Comparison of ENCODE assay signal across 9 cellular contexts in the genomic region with DNA sequence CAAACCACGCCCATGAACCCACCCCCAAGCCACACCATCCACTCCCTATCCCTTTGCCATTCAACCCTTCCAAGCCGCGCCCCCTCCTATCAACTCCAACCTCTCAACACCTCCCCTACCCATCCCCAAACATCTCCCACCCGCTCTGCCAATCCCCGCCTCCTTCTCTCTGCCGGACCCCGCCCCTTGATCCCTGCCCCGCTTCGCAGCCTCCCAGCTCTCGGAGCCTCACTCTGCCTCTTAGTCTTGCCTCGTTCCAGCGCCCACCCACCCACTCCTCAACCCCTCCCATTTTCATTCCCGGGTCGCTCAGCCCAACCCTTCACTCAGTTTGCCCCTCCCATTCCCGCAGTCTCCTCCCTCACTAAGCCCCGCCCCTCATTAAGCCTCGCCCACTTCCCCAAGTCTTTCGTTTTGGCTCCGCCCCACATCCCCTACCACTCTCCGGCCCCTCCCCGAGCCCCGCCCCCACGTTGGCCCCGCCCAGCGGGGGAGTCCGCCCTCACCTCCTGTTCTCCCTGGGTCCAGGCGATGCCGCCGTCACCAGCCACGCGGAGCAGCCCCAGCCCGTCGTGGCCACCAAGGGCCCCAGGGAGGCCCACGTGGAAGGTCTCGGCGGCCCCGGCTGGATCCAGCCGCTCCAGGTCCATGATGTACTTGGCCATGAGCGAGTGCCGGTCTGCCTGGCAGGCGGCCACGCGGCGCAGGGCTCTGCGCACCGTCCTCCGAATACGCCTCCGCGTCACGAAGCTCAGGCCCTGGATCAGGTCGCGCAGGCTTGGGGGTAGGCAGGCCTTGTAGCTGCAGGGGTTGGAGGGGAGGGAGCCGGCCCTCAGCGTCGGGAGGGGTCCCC. TPM values are rescaled to one million over a fixed set of nuclear protein-coding genes. Genes with fewer than 3 reads are reported as not detected.
DNase-seq lines count a peak whose midpoint lies in the region; ATAC-seq, FAIRE-seq and TF ChIP-seq lines count a peak whose summit lies in the region.
"Had no signal": no experiment of that assay in that cellular context is flagged by ENCODE, and none has a peak within 500 bp of the region (broad histone marks: within the 10 kb centered on the region; RNA-seq: fewer than 3 reads in every experiment).

No MANE protein-coding gene starts in this region.

- no peak for TF ChIP-seq CTCF in GM13976 (IDR thresholded peaks at IDR 0.05; ENCODE audit: borderline replicate concordance, control extremely low read depth, extremely low read depth, insufficient read depth, missing control alignments)
- no peak for TF ChIP-seq CTCF in thyroid gland (IDR thresholded peaks at IDR 0.05)

- H2BK12ac ChIP-seq in neuronal stem cell (ENCODE audit: low read length): peak overlapping the region; percentile 93

- H2BK15ac ChIP-seq in neuronal stem cell (ENCODE audit: low read length): peak overlapping the region; percentile 7

- H3K14ac ChIP-seq in neuronal stem cell (ENCODE audit: low read length): peak overlapping the region; percentile 90

- no peak overlapping the region for H3K27ac ChIP-seq in neuronal stem cell (replicated peaks; ENCODE audit: low read length)
- no peak overlapping the region for H3K27ac ChIP-seq in thyroid gland

- H2BK5ac ChIP-seq in neuronal stem cell (ENCODE audit: low read length): no peak overlapping the region

- H3K27me3 Mint-ChIP-seq in activated T-helper 2 cell treated with anti-CD3 and anti-CD28 coated beads, Interferon-gamma antibody, Interleukin-2, Interleukin-4, amounts not matched to agents 10 μg/mL and 5 μg/mL and 100 μg/mL, durations not matched to agents 14 hours and 24 hours and 36 hours (ENCODE audit: low read depth): no peaks in the 10 kb centered on the region

- peaks cover 81% of the 10 kb centered on the region for H3K36me3 Mint-ChIP-seq in activated T-helper 2 cell treated with anti-CD3 and anti-CD28 coated beads, Interferon-gamma antibody, Interleukin-2, Interleukin-4, amounts not matched to agents 10 μg/mL and 5 μg/mL and 100 μg/mL, durations not matched to agents 14 hours and 24 hours and 36 hours (ENCODE audit: low read depth)

- intact Hi-C loops in activated T-helper 2 cell treated with anti-CD3 and anti-CD28 coated beads, Interferon-gamma antibody, Interleukin-2, Interleukin-4, amounts not matched to agents 10 μg/mL and 5 μg/mL and 100 μg/mL, durations not matched to agents 14 hours and 24 hours and 36 hours (cut with micrococcal nuclease): no loop called here
- intact Hi-C loops in thyroid gland (cut with DNase I): no loop called here

- WGBS in neuronal stem cell (ENCODE audit: extremely low coverage in 2 of 2, insufficient read length in 2 of 2, insufficient replicate concordance in 1 of 2), 2 donors: 100% methylated on average over 3 of the region's 56 CpGs; no CpG with 5 or more reads in 1 of the 2 donors
- 18 to 19% methylated on average over 26 to 28 of the region's 56 CpGs for WGBS in thyroid gland, 2 donors

- no peaks in the 10 kb centered on the region for H3K9me3 Mint-ChIP-seq in activated T-helper 2 cell treated with anti-CD3 and anti-CD28 coated beads, Interferon-gamma antibody, Interleukin-2, Interleukin-4, amounts not matched to agents 10 μg/mL and 5 μg/mL and 100 μg/mL, durations not matched to agents 14 hours and 24 hours and 36 hours

- H3K36me3 ChIP-seq in neuronal stem cell (replicated peaks in 1 of 2; ENCODE audit: control insufficient read depth in 2 of 2, insufficient read depth in 2 of 2, low read length in 2 of 2): no peaks in the 10 kb centered on the region
- no peaks in the 10 kb centered on the region for H3K36me3 ChIP-seq in thyroid gland

- no peak for ATAC-seq in GM19395 (IDR thresholded peaks at IDR 0.05; ENCODE audit: unreplicated experiment)

- H3K79me1 ChIP-seq in neuronal stem cell (ENCODE audit: low read depth, low read length): no peaks in the 10 kb centered on the region

- peak overlapping the region; percentile 95 for H3K23ac ChIP-seq in neuronal stem cell (ENCODE audit: low read depth, low read length, poor library complexity)

- H4K91ac ChIP-seq in neuronal stem cell (ENCODE audit: low read depth, low read length, poor library complexity): no peak overlapping the region

- H2BK120ac ChIP-seq in neuronal stem cell (ENCODE audit: low read depth, low read length): peak overlapping the region; percentile 88

- in situ Hi-C loops in GM13976 (cut with MboI; ENCODE audit: low sequenced_read_pairs, unreplicated experiment): no loop called here

- H3K4ac ChIP-seq in neuronal stem cell (ENCODE audit: low read length): no peak overlapping the region

- peaks cover 0 to 33% (median 2%) of the 10 kb centered on the region in 3 experiments for H3K27me3 ChIP-seq in neuronal stem cell (ENCODE audit: control insufficient read depth in 3 of 3, insufficient read depth in 3 of 3, low read depth in 1 of 3, low read length in 3 of 3)
- no peaks in the 10 kb centered on the region for H3K27me3 ChIP-seq in thyroid gland

- no peak overlapping the region for H4K8ac ChIP-seq in neuronal stem cell (ENCODE audit: low read depth, low read length)

- H3K4me1 ChIP-seq in neuronal stem cell (ENCODE audit: control insufficient read depth in 2 of 2, insufficient read depth in 1 of 2, low read depth in 1 of 2, low read length in 2 of 2): peaks cover 5 to 9% of the 10 kb centered on the region in 2 donors
- H3K4me1 ChIP-seq in thyroid gland: peaks cover 3 to 8% of the 10 kb centered on the region in 2 donors

- H3K18ac ChIP-seq in neuronal stem cell (ENCODE audit: low read length): peak overlapping the region; percentile 99

- no peak overlapping the region for H3K4me3 Mint-ChIP-seq in activated T-helper 2 cell treated with anti-CD3 and anti-CD28 coated beads, Interferon-gamma antibody, Interleukin-2, Interleukin-4, amounts not matched to agents 10 μg/mL and 5 μg/mL and 100 μg/mL, durations not matched to agents 14 hours and 24 hours and 36 hours (ENCODE audit: low read depth)

- no peak for TF ChIP-seq POLR2A in thyroid gland (IDR thresholded peaks at IDR 0.05)

- H3K4me3 ChIP-seq in neuronal stem cell (ENCODE audit: low read length in 2 of 2) (peak overlapping the region; percentile 39 to 78), thyroid gland (replicated peaks in 1 of 3) (peak overlapping the region in 1 of 3 donors; percentile 9)

- peak overlapping the region; percentile 87 for H3K4me2 ChIP-seq in neuronal stem cell (ENCODE audit: insufficient read depth, low read length, poor library complexity, severe bottlenecking)

- peak overlapping the region; percentile 97 for H2AFZ ChIP-seq in neuronal stem cell (ENCODE audit: low read length)

- H2AK5ac ChIP-seq in neuronal stem cell (ENCODE audit: low read depth, low read length): peak overlapping the region; percentile 99

- DNase-seq in GM13976 (ENCODE audit: low spot score) (peak; percentile 73), NCI-H748 treated with DMSO at 0.1 percent for 48 hours (lab: John Stamatoyannopoulos, UW) (peak; percentile 62), frontal cortex (ENCODE audit: low spot score in 2 of 2) (peak; percentile 63 to 88), neuronal stem cell (ENCODE audit: low spot score) (peak; percentile 99), thyroid gland (peak; percentile 48 to 55), MV-4-11 (lab: John Stamatoyannopoulos, UW) (no peak)
- peak; percentile 34 for DNase-seq in activated T-helper 2 cell treated with anti-CD3 and anti-CD28 coated beads, Interferon-gamma antibody, Interleukin-2, Interleukin-4, amounts not matched to agents 10 μg/mL and 5 μg/mL and 100 μg/mL, durations not matched to agents 14 hours and 24 hours and 36 hours (ENCODE audit: low spot score)

- H3K9me3 ChIP-seq in neuronal stem cell (replicated peaks in 1 of 2; ENCODE audit: control insufficient read depth in 2 of 2, insufficient read depth in 1 of 2, low read depth in 1 of 2, low read length in 2 of 2) (no peaks in the 10 kb centered on the region), thyroid gland (no peaks in the 10 kb centered on the region)

- FAIRE-seq in frontal cortex (lab: Jason Lieb, UNC): no peak

- H3K9ac ChIP-seq in neuronal stem cell (ENCODE audit: low read depth, low read length, poor library complexity): peak overlapping the region; percentile 89

- no peak overlapping the region for H3K27ac Mint-ChIP-seq in activated T-helper 2 cell treated with anti-CD3 and anti-CD28 coated beads, Interferon-gamma antibody, Interleukin-2, Interleukin-4, amounts not matched to agents 10 μg/mL and 5 μg/mL and 100 μg/mL, durations not matched to agents 14 hours and 24 hours and 36 hours

- peaks cover 17% of the 10 kb centered on the region for H3K4me1 Mint-ChIP-seq in activated T-helper 2 cell treated with anti-CD3 and anti-CD28 coated beads, Interferon-gamma antibody, Interleukin-2, Interleukin-4, amounts not matched to agents 10 μg/mL and 5 μg/mL and 100 μg/mL, durations not matched to agents 14 hours and 24 hours and 36 hours (ENCODE audit: low read depth)

RNA-seq across cellular contexts. Expression of gene JAK3, which starts 5.7 kb away (rescaled TPM):
- 212 and 221 TPM in 2 replicates for total RNA-seq in activated T-helper 2 cell treated with anti-CD3 and anti-CD28 coated beads, Interferon-gamma antibody, Interleukin-2, Interleukin-4, amounts not matched to agents 10 μg/mL and 5 μg/mL and 100 μg/mL, durations not matched to agents 14 hours and 24 hours and 36 hours
- 1.6 TPM for total RNA-seq in frontal cortex
- 3.2 TPM for polyA plus RNA-seq in neuronal stem cell (2013, experiment 1 of 2)
- 3.3 TPM for polyA plus RNA-seq in neuronal stem cell (2013, experiment 2 of 2)
- 10 to 100 TPM in 1 of 4 donors, 1 to 10 TPM in 3; 1.8 to 12.3 (median 5.2) TPM for total RNA-seq in thyroid gland

RNA-seq across cellular contexts. Expression of gene RPL18A, which starts 17.7 kb away (rescaled TPM):
- total RNA-seq in activated T-helper 2 cell treated with anti-CD3 and anti-CD28 coated beads, Interferon-gamma antibody, Interleukin-2, Interleukin-4, amounts not matched to agents 10 μg/mL and 5 μg/mL and 100 μg/mL, durations not matched to agents 14 hours and 24 hours and 36 hours: 2,784 and 2,842 TPM in 2 replicates
- total RNA-seq in frontal cortex (937 TPM), thyroid gland (1,000 to 10,000 TPM in 2 of 4 donors, 100 to 1,000 TPM in 2; 718 to 1,678 (median 1,197) TPM)
- polyA plus RNA-seq in neuronal stem cell (2013, experiment 1 of 2): 3,857 TPM
- 3,701 TPM for polyA plus RNA-seq in neuronal stem cell (2013, experiment 2 of 2)

RNA-seq across cellular contexts. Expression of gene INSL3, which starts 20.7 kb away (rescaled TPM):
- total RNA-seq in activated T-helper 2 cell treated with anti-CD3 and anti-CD28 coated beads, Interferon-gamma antibody, Interleukin-2, Interleukin-4, amounts not matched to agents 10 μg/mL and 5 μg/mL and 100 μg/mL, durations not matched to agents 14 hours and 24 hours and 36 hours: 6.2 and 6.9 TPM in 2 replicates
- total RNA-seq in frontal cortex: not detected
- polyA plus RNA-seq in neuronal stem cell (2013, experiment 1 of 2): 2.2 TPM
- 1.8 TPM for polyA plus RNA-seq in neuronal stem cell (2013, experiment 2 of 2)
- total RNA-seq in thyroid gland: under 1 TPM in 2 of 4 donors, not detected in 2; 0.89 to 0.94 TPM

RNA-seq across cellular contexts. Expression of gene SLC5A5, which starts 29.7 kb away (rescaled TPM):
- total RNA-seq in activated T-helper 2 cell treated with anti-CD3 and anti-CD28 coated beads, Interferon-gamma antibody, Interleukin-2, Interleukin-4, amounts not matched to agents 10 μg/mL and 5 μg/mL and 100 μg/mL, durations not matched to agents 14 hours and 24 hours and 36 hours: 0.69 and 0.75 TPM in 2 replicates
- total RNA-seq in frontal cortex: 2.9 TPM
- 0.08 TPM for polyA plus RNA-seq in neuronal stem cell (2013, experiment 1 of 2)
- 0.19 TPM for polyA plus RNA-seq in neuronal stem cell (2013, experiment 2 of 2)
- 1 to 10 TPM in 3 of 4 donors, under 1 TPM in 1; 0.34 to 4.3 (median 2.6) TPM for total RNA-seq in thyroid gland

RNA-seq across cellular contexts. Expression of gene B3GNT3, which starts 47.1 kb away (rescaled TPM):
- not detected in 2 replicates for total RNA-seq in activated T-helper 2 cell treated with anti-CD3 and anti-CD28 coated beads, Interferon-gamma antibody, Interleukin-2, Interleukin-4, amounts not matched to agents 10 μg/mL and 5 μg/mL and 100 μg/mL, durations not matched to agents 14 hours and 24 hours and 36 hours
- total RNA-seq in frontal cortex (not detected), thyroid gland (1 to 10 TPM in 1 of 4 donors, under 1 TPM in 1, not detected in 2; 0.78 to 1.3 TPM)
- polyA plus RNA-seq in neuronal stem cell (2013, experiment 1 of 2): 0.03 TPM
- not detected for polyA plus RNA-seq in neuronal stem cell (2013, experiment 2 of 2)
- total RNA-seq: T-helper 2 cell treated with Interferon-gamma antibody and Interleukin-4, amounts not matched to agents 100 ng/mL and 5 ng/mL, for 36 hours had no signal

Comparison
In these comparisons a context has a peak if more than half of its experiments do, and no peak if none do; other contexts are left out.
1. RNA of gene JAK3, which starts 5.7 kb away (total RNA-seq): 212 to 221 TPM in activated T-helper 2 cell treated with anti-CD3 and anti-CD28 coated beads, Interferon-gamma antibody, Interleukin-2, Interleukin-4, amounts not matched to agents 10 μg/mL and 5 μg/mL and 100 μg/mL, durations not matched to agents 14 hours and 24 hours and 36 hours; 1.8 to 12.3 TPM in thyroid gland and 1.6 TPM in frontal cortex (single experiment); every median in the first group is over 10 times any median in the second.